Comparison of ENCODE assay signal across 8 cellular contexts in genomic region chr1:50873458-50874187, GRCh38.
DNase-seq lines count a peak whose midpoint lies in the region; ATAC-seq, FAIRE-seq and TF ChIP-seq lines count a peak whose summit lies in the region.

No MANE protein-coding gene starts in this region.

- DNase-seq in GM10266 (ENCODE audit: extremely low spot score) (peak; percentile 41), amniotic stem cell (lab: John Stamatoyannopoulos, UW) (peak; percentile 2), iPS-NIHi11 (ENCODE audit: low spot score) (peak; percentile 44), frontal cortex (ENCODE audit: low spot score in 2 of 2) (no peak)
- peak; percentile 73 for DNase-seq in stimulated activated CD4-positive, alpha-beta T cell treated with anti-CD3 and anti-CD28 coated beads, Interleukin-4, amount 100 ng/mL, for 24 hours

- H3K27me3 ChIP-seq in HUES64 (ENCODE audit: insufficient read depth, low read length) (no peaks in the 10 kb centered on the region), SU-DHL-6 (ENCODE audit: low read length) (no peaks in the 10 kb centered on the region)

- ATAC-seq in GM21723 (IDR thresholded peaks at IDR 0.05; ENCODE audit: unreplicated experiment), result peak; percentile 92

- H3K4me3 ChIP-seq in HUES64 (ENCODE audit: low read length) (peak overlapping the region; percentile 37), SU-DHL-6 (ENCODE audit: insufficient read depth, low read length, poor library complexity, severe bottlenecking) (peak overlapping the region; percentile 9)

- TF ChIP-seq CTCF in GM10266 (IDR thresholded peaks at IDR 0.05; ENCODE audit: control insufficient read depth, insufficient read depth, low read depth, missing control alignments), result peak; percentile 68
- TF ChIP-seq CTCF in SU-DHL-6 (IDR thresholded peaks at IDR 0.05; ENCODE audit: insufficient read depth, low read length, poor library complexity, severe bottlenecking), result peak; percentile 99

- H3F3A ChIP-seq in SU-DHL-6 (ENCODE audit: insufficient read depth), result peaks cover 5% of the 10 kb centered on the region; the same call in 1 of the 2 replicates

- H3K4me1 ChIP-seq in HUES64 (ENCODE audit: insufficient read depth, low read length), result peaks cover 7% of the 10 kb centered on the region; the same call in 1 of the 2 replicates

- 0 out of 2 replicates have a peak, but pooled peaks cover 1% of the 10 kb centered on the region for H4K20me1 ChIP-seq in SU-DHL-6 (ENCODE audit: low read depth, low read length)

- H3K27ac ChIP-seq in HUES64 (ENCODE audit: low read depth, low read length), result peak overlapping the region; percentile 0; the same call in 1 of the 2 replicates
- H3K27ac ChIP-seq in SU-DHL-6 (ENCODE audit: low read depth, low read length), result peak overlapping the region; percentile 53

- peak overlapping the region; percentile 60 for H3K4me2 ChIP-seq in SU-DHL-6 (ENCODE audit: low read depth, low read length, poor library complexity, severe bottlenecking)

- 58% methylated on average over 5 of the region's 5 CpGs for WGBS in HUES64

- no peak overlapping the region for H2AFZ ChIP-seq in SU-DHL-6 (ENCODE audit: low read depth, low read length, severe bottlenecking)

- H3K9me2 ChIP-seq in SU-DHL-6 (replicated peaks; ENCODE audit: insufficient read depth, low read length), result no peaks in the 10 kb centered on the region

- FAIRE-seq in frontal cortex (lab: Jason Lieb, UNC), result no peak

- H3K36me3 ChIP-seq in HUES64 (ENCODE audit: insufficient read depth, low read length) (no peaks in the 10 kb centered on the region), SU-DHL-6 (ENCODE audit: low read length) (no peaks in the 10 kb centered on the region)

- H3K9me3 ChIP-seq in HUES64 (ENCODE audit: insufficient read depth, low read depth, low read length) (no peaks in the 10 kb centered on the region), SU-DHL-6 (ENCODE audit: insufficient read depth, low read length) (no peaks in the 10 kb centered on the region)

- H3K9ac ChIP-seq in HUES64 (ENCODE audit: low read depth, low read length), result no peak overlapping the region
- peak overlapping the region; percentile 29; the same call in 1 of the 2 replicates for H3K9ac ChIP-seq in SU-DHL-6 (ENCODE audit: low read length)

- H3K79me2 ChIP-seq in SU-DHL-6 (ENCODE audit: insufficient read depth, low read length), result peaks cover 76% of the 10 kb centered on the region

Comparison
In these comparisons a context has a peak if more than half of its experiments do, and no peak if none do; other contexts are left out.
1. DNase-seq: peak in GM10266 (single experiment), amniotic stem cell (single experiment), iPS-NIHi11 (single experiment) and stimulated activated CD4-positive, alpha-beta T cell treated with anti-CD3 and anti-CD28 coated beads, Interleukin-4, amount 100 ng/mL, for 24 hours (single experiment); none in frontal cortex (0 of 2).